1 cellular context compared by ENCODE assay signal in the genomic region with DNA sequence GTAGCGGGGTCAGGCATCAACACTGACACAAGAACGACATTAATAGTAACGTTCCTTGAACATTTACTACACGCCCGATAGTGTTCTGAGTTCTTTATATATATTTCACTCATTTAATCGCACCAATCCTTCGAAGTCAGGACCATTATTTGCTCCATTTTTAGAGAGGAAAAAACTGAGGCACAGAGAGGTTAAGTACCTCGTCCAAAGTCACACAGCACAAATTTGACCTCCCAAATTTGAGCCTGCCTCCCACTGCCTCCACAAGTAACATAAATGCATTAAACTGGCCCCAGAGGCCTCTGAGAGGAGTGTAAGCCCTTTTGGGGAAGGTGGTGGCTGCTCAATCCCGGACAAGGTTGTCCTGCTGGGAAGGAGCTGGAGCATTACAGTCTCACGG.
TF ChIP-seq lines count a peak whose summit lies in the region.

No MANE protein-coding gene starts in this region.

TF ChIP-seq in HepG2, 621 proteins besides CTCF, POLR2A, EP300 and RAD21 (continues in another document):
- TF ChIP-seq MED1 (CRISPR knock-in tag; IDR thresholded peaks at IDR 0.05) (no peak), ZBTB21 (CRISPR knock-in tag; IDR thresholded peaks at IDR 0.05) (no peak), RARG (CRISPR knock-in tag; IDR thresholded peaks at IDR 0.05; ENCODE audit: low read depth) (no peak), NFIC (IDR thresholded peaks at IDR 0.05; ENCODE audit: low read length) (no peak), ZNF678 (CRISPR knock-in tag; IDR thresholded peaks at IDR 0.05) (no peak), ZMYM2 (CRISPR knock-in tag; IDR thresholded peaks at IDR 0.05) (no peak), CCDC6 (CRISPR knock-in tag; IDR thresholded peaks at IDR 0.05) (no peak), HDAC6 (IDR thresholded peaks at IDR 0.05; ENCODE audit: low read depth, low read length) (0 out of 2 replicates have a peak, but pooled peaks have one; percentile 61), ZNF775 (CRISPR knock-in tag; IDR thresholded peaks at IDR 0.05; ENCODE audit: borderline replicate concordance) (no peak), KLF15 (CRISPR knock-in tag; IDR thresholded peaks at IDR 0.05; ENCODE audit: borderline replicate concordance) (no peak), ASH2L (IDR thresholded peaks at IDR 0.05; ENCODE audit: insufficient read length, low read depth, low read length) (peak; percentile 22), LCORL (IDR thresholded peaks at IDR 0.05) (no peak), LCORL (CRISPR knock-in tag; IDR thresholded peaks at IDR 0.05) (no peak), ZBTB38 (CRISPR knock-in tag; IDR thresholded peaks at IDR 0.05) (no peak), NFE2L2 (IDR thresholded peaks at IDR 0.05; ENCODE audit: low read length) (0 out of 2 replicates have a peak, but pooled peaks have one; percentile 9), NKX3-1 (CRISPR knock-in tag; IDR thresholded peaks at IDR 0.05) (no peak), ZNF567 (CRISPR knock-in tag; IDR thresholded peaks at IDR 0.05; ENCODE audit: borderline replicate concordance) (no peak), ZFP90 (CRISPR knock-in tag; IDR thresholded peaks at IDR 0.05; ENCODE audit: borderline replicate concordance) (no peak), ZFP62 (CRISPR knock-in tag; IDR thresholded peaks at IDR 0.05) (no peak), SNRNP70 (IDR thresholded peaks at IDR 0.05; ENCODE audit: low read depth, low read length) (no peak), SRY (CRISPR knock-in tag; IDR thresholded peaks at IDR 0.05) (no peak), HDAC1 (CRISPR knock-in tag; IDR thresholded peaks at IDR 0.05) (no peak), MTA3 (CRISPR knock-in tag; IDR thresholded peaks at IDR 0.05) (no peak)
- TF ChIP-seq, protein P1, sequence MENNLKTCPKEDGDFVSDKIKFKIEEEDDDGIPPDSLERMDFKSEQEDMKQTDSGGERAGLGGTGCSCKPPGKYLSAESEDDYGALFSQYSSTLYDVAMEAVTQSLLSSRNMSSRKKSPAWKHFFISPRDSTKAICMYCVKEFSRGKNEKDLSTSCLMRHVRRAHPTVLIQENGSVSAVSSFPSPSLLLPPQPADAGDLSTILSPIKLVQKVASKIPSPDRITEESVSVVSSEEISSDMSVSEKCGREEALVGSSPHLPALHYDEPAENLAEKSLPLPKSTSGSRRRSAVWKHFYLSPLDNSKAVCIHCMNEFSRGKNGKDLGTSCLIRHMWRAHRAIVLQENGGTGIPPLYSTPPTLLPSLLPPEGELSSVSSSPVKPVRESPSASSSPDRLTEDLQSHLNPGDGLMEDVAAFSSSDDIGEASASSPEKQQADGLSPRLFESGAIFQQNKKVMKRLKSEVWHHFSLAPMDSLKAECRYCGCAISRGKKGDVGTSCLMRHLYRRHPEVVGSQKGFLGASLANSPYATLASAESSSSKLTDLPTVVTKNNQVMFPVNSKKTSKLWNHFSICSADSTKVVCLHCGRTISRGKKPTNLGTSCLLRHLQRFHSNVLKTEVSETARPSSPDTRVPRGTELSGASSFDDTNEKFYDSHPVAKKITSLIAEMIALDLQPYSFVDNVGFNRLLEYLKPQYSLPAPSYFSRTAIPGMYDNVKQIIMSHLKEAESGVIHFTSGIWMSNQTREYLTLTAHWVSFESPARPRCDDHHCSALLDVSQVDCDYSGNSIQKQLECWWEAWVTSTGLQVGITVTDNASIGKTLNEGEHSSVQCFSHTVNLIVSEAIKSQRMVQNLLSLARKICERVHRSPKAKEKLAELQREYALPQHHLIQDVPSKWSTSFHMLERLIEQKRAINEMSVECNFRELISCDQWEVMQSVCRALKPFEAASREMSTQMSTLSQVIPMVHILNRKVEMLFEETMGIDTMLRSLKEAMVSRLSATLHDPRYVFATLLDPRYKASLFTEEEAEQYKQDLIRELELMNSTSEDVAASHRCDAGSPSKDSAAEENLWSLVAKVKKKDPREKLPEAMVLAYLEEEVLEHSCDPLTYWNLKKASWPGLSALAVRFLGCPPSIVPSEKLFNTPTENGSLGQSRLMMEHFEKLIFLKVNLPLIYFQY (CRISPR knock-in tag; IDR thresholded peaks at IDR 0.05; ENCODE audit: borderline replicate concordance): no peak
- TF ChIP-seq, protein P2, sequence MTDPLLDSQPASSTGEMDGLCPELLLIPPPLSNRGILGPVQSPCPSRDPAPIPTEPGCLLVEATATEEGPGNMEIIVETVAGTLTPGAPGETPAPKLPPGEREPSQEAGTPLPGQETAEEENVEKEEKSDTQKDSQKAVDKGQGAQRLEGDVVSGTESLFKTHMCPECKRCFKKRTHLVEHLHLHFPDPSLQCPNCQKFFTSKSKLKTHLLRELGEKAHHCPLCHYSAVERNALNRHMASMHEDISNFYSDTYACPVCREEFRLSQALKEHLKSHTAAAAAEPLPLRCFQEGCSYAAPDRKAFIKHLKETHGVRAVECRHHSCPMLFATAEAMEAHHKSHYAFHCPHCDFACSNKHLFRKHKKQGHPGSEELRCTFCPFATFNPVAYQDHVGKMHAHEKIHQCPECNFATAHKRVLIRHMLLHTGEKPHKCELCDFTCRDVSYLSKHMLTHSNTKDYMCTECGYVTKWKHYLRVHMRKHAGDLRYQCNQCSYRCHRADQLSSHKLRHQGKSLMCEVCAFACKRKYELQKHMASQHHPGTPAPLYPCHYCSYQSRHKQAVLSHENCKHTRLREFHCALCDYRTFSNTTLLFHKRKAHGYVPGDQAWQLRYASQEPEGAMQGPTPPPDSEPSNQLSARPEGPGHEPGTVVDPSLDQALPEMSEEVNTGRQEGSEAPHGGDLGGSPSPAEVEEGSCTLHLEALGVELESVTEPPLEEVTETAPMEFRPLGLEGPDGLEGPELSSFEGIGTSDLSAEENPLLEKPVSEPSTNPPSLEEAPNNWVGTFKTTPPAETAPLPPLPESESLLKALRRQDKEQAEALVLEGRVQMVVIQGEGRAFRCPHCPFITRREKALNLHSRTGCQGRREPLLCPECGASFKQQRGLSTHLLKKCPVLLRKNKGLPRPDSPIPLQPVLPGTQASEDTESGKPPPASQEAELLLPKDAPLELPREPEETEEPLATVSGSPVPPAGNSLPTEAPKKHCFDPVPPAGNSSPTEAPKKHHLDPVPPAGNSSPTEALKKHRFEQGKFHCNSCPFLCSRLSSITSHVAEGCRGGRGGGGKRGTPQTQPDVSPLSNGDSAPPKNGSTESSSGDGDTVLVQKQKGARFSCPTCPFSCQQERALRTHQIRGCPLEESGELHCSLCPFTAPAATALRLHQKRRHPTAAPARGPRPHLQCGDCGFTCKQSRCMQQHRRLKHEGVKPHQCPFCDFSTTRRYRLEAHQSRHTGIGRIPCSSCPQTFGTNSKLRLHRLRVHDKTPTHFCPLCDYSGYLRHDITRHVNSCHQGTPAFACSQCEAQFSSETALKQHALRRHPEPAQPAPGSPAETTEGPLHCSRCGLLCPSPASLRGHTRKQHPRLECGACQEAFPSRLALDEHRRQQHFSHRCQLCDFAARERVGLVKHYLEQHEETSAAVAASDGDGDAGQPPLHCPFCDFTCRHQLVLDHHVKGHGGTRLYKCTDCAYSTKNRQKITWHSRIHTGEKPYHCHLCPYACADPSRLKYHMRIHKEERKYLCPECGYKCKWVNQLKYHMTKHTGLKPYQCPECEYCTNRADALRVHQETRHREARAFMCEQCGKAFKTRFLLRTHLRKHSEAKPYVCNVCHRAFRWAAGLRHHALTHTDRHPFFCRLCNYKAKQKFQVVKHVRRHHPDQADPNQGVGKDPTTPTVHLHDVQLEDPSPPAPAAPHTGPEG (CRISPR knock-in tag; IDR thresholded peaks at IDR 0.05): no peak
- TF ChIP-seq, protein P3, sequence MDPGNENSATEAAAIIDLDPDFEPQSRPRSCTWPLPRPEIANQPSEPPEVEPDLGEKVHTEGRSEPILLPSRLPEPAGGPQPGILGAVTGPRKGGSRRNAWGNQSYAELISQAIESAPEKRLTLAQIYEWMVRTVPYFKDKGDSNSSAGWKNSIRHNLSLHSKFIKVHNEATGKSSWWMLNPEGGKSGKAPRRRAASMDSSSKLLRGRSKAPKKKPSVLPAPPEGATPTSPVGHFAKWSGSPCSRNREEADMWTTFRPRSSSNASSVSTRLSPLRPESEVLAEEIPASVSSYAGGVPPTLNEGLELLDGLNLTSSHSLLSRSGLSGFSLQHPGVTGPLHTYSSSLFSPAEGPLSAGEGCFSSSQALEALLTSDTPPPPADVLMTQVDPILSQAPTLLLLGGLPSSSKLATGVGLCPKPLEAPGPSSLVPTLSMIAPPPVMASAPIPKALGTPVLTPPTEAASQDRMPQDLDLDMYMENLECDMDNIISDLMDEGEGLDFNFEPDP (CRISPR knock-in tag; conservative IDR thresholded peaks at IDR 0.05): 0 out of 2 replicates have a peak, but pooled peaks have one; percentile 41
- TF ChIP-seq, protein P4, sequence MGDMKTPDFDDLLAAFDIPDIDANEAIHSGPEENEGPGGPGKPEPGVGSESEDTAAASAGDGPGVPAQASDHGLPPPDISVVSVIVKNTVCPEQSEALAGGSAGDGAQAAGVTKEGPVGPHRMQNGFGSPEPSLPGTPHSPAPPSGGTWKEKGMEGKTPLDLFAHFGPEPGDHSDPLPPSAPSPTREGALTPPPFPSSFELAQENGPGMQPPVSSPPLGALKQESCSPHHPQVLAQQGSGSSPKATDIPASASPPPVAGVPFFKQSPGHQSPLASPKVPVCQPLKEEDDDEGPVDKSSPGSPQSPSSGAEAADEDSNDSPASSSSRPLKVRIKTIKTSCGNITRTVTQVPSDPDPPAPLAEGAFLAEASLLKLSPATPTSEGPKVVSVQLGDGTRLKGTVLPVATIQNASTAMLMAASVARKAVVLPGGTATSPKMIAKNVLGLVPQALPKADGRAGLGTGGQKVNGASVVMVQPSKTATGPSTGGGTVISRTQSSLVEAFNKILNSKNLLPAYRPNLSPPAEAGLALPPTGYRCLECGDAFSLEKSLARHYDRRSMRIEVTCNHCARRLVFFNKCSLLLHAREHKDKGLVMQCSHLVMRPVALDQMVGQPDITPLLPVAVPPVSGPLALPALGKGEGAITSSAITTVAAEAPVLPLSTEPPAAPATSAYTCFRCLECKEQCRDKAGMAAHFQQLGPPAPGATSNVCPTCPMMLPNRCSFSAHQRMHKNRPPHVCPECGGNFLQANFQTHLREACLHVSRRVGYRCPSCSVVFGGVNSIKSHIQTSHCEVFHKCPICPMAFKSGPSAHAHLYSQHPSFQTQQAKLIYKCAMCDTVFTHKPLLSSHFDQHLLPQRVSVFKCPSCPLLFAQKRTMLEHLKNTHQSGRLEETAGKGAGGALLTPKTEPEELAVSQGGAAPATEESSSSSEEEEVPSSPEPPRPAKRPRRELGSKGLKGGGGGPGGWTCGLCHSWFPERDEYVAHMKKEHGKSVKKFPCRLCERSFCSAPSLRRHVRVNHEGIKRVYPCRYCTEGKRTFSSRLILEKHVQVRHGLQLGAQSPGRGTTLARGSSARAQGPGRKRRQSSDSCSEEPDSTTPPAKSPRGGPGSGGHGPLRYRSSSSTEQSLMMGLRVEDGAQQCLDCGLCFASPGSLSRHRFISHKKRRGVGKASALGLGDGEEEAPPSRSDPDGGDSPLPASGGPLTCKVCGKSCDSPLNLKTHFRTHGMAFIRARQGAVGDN (CRISPR knock-in tag; IDR thresholded peaks at IDR 0.05): no peak
- TF ChIP-seq, protein P5, sequence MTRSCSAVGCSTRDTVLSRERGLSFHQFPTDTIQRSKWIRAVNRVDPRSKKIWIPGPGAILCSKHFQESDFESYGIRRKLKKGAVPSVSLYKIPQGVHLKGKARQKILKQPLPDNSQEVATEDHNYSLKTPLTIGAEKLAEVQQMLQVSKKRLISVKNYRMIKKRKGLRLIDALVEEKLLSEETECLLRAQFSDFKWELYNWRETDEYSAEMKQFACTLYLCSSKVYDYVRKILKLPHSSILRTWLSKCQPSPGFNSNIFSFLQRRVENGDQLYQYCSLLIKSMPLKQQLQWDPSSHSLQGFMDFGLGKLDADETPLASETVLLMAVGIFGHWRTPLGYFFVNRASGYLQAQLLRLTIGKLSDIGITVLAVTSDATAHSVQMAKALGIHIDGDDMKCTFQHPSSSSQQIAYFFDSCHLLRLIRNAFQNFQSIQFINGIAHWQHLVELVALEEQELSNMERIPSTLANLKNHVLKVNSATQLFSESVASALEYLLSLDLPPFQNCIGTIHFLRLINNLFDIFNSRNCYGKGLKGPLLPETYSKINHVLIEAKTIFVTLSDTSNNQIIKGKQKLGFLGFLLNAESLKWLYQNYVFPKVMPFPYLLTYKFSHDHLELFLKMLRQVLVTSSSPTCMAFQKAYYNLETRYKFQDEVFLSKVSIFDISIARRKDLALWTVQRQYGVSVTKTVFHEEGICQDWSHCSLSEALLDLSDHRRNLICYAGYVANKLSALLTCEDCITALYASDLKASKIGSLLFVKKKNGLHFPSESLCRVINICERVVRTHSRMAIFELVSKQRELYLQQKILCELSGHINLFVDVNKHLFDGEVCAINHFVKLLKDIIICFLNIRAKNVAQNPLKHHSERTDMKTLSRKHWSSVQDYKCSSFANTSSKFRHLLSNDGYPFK (CRISPR knock-in tag; IDR thresholded peaks at IDR 0.05; ENCODE audit: borderline replicate concordance): no peak
- TF ChIP-seq, protein P6, sequence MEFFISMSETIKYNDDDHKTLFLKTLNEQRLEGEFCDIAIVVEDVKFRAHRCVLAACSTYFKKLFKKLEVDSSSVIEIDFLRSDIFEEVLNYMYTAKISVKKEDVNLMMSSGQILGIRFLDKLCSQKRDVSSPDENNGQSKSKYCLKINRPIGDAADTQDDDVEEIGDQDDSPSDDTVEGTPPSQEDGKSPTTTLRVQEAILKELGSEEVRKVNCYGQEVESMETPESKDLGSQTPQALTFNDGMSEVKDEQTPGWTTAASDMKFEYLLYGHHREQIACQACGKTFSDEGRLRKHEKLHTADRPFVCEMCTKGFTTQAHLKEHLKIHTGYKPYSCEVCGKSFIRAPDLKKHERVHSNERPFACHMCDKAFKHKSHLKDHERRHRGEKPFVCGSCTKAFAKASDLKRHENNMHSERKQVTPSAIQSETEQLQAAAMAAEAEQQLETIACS (CRISPR knock-in tag; IDR thresholded peaks at IDR 0.05): no peak
- TF ChIP-seq, protein P7, sequence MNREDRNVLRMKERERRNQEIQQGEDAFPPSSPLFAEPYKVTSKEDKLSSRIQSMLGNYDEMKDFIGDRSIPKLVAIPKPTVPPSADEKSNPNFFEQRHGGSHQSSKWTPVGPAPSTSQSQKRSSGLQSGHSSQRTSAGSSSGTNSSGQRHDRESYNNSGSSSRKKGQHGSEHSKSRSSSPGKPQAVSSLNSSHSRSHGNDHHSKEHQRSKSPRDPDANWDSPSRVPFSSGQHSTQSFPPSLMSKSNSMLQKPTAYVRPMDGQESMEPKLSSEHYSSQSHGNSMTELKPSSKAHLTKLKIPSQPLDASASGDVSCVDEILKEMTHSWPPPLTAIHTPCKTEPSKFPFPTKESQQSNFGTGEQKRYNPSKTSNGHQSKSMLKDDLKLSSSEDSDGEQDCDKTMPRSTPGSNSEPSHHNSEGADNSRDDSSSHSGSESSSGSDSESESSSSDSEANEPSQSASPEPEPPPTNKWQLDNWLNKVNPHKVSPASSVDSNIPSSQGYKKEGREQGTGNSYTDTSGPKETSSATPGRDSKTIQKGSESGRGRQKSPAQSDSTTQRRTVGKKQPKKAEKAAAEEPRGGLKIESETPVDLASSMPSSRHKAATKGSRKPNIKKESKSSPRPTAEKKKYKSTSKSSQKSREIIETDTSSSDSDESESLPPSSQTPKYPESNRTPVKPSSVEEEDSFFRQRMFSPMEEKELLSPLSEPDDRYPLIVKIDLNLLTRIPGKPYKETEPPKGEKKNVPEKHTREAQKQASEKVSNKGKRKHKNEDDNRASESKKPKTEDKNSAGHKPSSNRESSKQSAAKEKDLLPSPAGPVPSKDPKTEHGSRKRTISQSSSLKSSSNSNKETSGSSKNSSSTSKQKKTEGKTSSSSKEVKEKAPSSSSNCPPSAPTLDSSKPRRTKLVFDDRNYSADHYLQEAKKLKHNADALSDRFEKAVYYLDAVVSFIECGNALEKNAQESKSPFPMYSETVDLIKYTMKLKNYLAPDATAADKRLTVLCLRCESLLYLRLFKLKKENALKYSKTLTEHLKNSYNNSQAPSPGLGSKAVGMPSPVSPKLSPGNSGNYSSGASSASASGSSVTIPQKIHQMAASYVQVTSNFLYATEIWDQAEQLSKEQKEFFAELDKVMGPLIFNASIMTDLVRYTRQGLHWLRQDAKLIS (CRISPR knock-in tag; IDR thresholded peaks at IDR 0.05): no peak
